Comparison of ENCODE assay signal across 8 cellular contexts in the genomic region with DNA sequence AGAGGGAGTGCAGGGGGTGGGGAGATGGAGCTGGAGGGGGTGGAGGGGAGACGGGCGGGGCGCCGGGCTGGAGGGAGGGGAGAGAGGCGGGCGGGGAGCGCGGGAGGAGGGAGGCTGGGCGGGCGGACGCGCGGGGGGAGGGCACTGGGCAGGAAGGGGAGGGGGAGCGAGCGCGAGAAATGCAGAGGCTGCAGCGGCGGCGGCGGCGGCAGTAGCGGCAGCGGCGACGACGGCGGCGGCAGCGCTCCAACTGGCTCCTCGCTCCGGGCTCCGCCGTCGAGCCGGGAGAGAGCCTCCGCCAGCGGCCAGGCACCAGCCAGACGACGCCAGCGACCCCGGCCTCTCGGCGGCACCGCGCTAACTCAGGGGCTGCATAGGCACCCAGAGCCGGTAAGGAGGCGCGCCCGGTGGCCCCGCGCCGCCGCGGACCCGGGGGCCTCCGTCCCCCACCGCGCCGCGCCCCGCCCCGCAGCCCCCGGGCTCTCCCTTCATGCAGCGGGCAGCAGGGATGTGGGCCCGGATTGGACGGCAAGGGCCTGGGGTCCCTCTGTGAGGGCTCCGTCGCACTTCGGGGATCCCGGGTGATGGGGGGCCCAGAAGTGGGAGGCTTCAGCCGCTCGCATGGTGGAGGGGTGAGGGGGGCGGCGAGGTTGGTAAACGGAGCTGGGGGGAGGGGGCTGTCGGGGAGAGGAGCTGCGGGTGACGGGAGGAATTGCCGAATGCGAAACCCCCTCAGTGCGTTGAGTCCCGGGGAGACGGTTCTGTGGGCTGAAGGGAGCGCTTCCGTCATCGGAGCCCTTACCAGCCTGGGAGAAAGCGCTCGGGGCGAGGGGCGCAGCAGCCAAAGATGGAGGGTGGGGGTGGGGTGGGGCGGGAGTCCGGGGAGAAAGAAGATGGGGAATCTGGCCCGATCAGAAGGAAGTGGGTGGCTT. TPM values are rescaled to one million over a fixed set of nuclear protein-coding genes. Genes with fewer than 3 reads are reported as not detected.
DNase-seq lines count a peak whose midpoint lies in the region; ATAC-seq and TF ChIP-seq lines count a peak whose summit lies in the region.

A gene with protein sequence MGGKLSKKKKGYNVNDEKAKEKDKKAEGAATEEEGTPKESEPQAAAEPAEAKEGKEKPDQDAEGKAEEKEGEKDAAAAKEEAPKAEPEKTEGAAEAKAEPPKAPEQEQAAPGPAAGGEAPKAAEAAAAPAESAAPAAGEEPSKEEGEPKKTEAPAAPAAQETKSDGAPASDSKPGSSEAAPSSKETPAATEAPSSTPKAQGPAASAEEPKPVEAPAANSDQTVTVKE (plus strand): TSS at position 211 of the 932 bp plus-strand sequence. CDS start 57,586 bp downstream, outside the sequence.

- H3K27ac Mint-ChIP-seq in activated naive CD8-positive, alpha-beta T cell: no peak within 1 kb of the TSS

- TF ChIP-seq CTCF in AG09319 (IDR thresholded peaks at IDR 0.05; ENCODE audit: low read depth, low read length) (no peak), omental fat pad (IDR thresholded peaks at IDR 0.05) (no peak)

- DNase-seq in AG09319 (ENCODE audit: extremely low read depth, low read depth): peak; percentile 67
- peak; percentile 97 for DNase-seq in NCI-H748 treated with DMSO at 0.1 percent for 48 hours (lab: John Stamatoyannopoulos, UW)
- DNase-seq in Right ventricle myocardium superior: peak; percentile 83
- DNase-seq in omental fat pad (ENCODE audit: low spot score): no peak
- DNase-seq in NCI-H2196 treated with DMSO at 0.1 percent for 48 hours (lab: John Stamatoyannopoulos, UW; ENCODE audit: unreplicated experiment): no peak

- H3K9me3 Mint-ChIP-seq in activated naive CD8-positive, alpha-beta T cell (ENCODE audit: low read depth): peaks cover 4% of the 10 kb centered on the region

- H3K4me3 Mint-ChIP-seq in activated naive CD8-positive, alpha-beta T cell: peak within 1 kb of the TSS; percentile 61

- intact Hi-C loops in Right ventricle myocardium superior (cut with DNase I): loop anchor here (10.0 kb wide), 1 partner anchor 1097 kb away; no protein-coding TSS in a partner anchor

- ATAC-seq in GM18907 (IDR thresholded peaks at IDR 0.05; ENCODE audit: unreplicated experiment): peak; percentile 43
- ATAC-seq in HG03095 (IDR thresholded peaks at IDR 0.05; ENCODE audit: unreplicated experiment): peak; percentile 35
- peak; percentile 76 for ATAC-seq in Right ventricle myocardium superior (ENCODE audit: poor library complexity)
- peak; percentile 62 for ATAC-seq in omental fat pad (ENCODE audit: low FRiP score)

- peaks cover 27% of the 10 kb centered on the region for H3K27me3 Mint-ChIP-seq in activated naive CD8-positive, alpha-beta T cell

- H3K36me3 Mint-ChIP-seq in activated naive CD8-positive, alpha-beta T cell: no peaks in the 10 kb centered on the region

- peaks cover 11% of the 10 kb centered on the region for H3K4me1 Mint-ChIP-seq in activated naive CD8-positive, alpha-beta T cell (ENCODE audit: low read depth)

RNA-seq across cellular contexts. Expression of the gene that starts here (rescaled TPM):
- total RNA-seq in Right ventricle myocardium superior (3.4 TPM), omental fat pad (10 to 100 TPM; 19.8 to 53.9 (median 32.5) TPM)

Comparison
In these comparisons a context has a peak if more than half of its experiments do, and no peak if none do; other contexts are left out.
1. DNase-seq: peak in AG09319 (single experiment), NCI-H748 treated with DMSO at 0.1 percent for 48 hours (single experiment) and Right ventricle myocardium superior (single experiment); none in omental fat pad (single experiment) and NCI-H2196 treated with DMSO at 0.1 percent for 48 hours (single experiment).
2. Peak in every context shown above with its lines, with median percentiles within 50 percentile points of each other: ATAC-seq.